Comparison of ENCODE assay signal across 17 cellular contexts in genomic region chr1:47941609-47942237, GRCh38. TPM values are rescaled to one million over a fixed set of nuclear protein-coding genes. Genes with fewer than 3 reads are reported as not detected.
DNase-seq lines count a peak whose midpoint lies in the region; ATAC-seq and TF ChIP-seq lines count a peak whose summit lies in the region.
"Had no signal": no experiment of that assay in that cellular context is flagged by ENCODE, and none has a peak within 500 bp of the region (broad histone marks: within the 10 kb centered on the region; RNA-seq: fewer than 3 reads in every experiment).

No MANE protein-coding gene starts in this region.

- H4K20me1 ChIP-seq in GM23248 (ENCODE audit: insufficient read depth) (no peaks in the 10 kb centered on the region), OCI-LY7 (ENCODE audit: insufficient read depth, low read length) (no peaks in the 10 kb centered on the region)

- H3K9ac ChIP-seq in GM23248 = no peak overlapping the region
- no peak overlapping the region for H3K9ac ChIP-seq in duodenal mucosa (ENCODE audit: low read depth in 1 of 2, low read length in 2 of 2)

- H3K79me2 ChIP-seq in GM23248 (ENCODE audit: insufficient read depth) = no peaks in the 10 kb centered on the region
- H3K79me2 ChIP-seq in OCI-LY7 (ENCODE audit: insufficient read depth, low read depth, low read length) = no peaks in the 10 kb centered on the region

- peak; percentile 51 for DNase-seq in GM23248
- DNase-seq in NCI-H2029 treated with DMSO at 0.1 percent for 48 hours (lab: John Stamatoyannopoulos, UW) = peak; percentile 58
- no peak for DNase-seq in lower lobe of right lung
- DNase-seq in cortex of kidney (lab: John Stamatoyannopoulos, UW) = no peak
- DNase-seq in MV-4-11 (lab: John Stamatoyannopoulos, UW) = no peak
- no peak for DNase-seq in OCI-LY7 (ENCODE audit: low spot score)
- DNase-seq: activated effector memory CD4-positive, alpha-beta T cell treated with Interleukin-2 at 50 U/mL for 16 hours; C1 segment of cervical spinal cord; foreskin melanocyte; immature natural killer cell; NCI-H1436 treated with DMSO at 0.1 percent for 48 hours; retina; stimulated activated CD4-positive, alpha-beta T cell treated with anti-CD3 and anti-CD28 coated beads, Interleukin-4, amount 100 ng/mL, for 24 hours had no signal

- H3K4me3 ChIP-seq in GM23248 = no peak overlapping the region
- no peak overlapping the region for H3K4me3 ChIP-seq in duodenal mucosa (ENCODE audit: low read depth in 1 of 2, low read length in 2 of 2)
- H3K4me3 ChIP-seq in lower lobe of right lung = no peak overlapping the region
- H3K4me3 ChIP-seq in OCI-LY7 (ENCODE audit: low read depth, low read length, poor library complexity, severe bottlenecking) = no peak overlapping the region
- H3K4me3 ChIP-seq: ascending aorta, SK-N-MC had no signal

- no peaks in the 10 kb centered on the region for H3K9me3 ChIP-seq in GM23248 (ENCODE audit: low read depth)
- no peaks in the 10 kb centered on the region for H3K9me3 ChIP-seq in duodenal mucosa (ENCODE audit: control insufficient read depth in 1 of 2, low read length in 2 of 2)
- H3K9me3 ChIP-seq in lower lobe of right lung = no peaks in the 10 kb centered on the region
- H3K9me3 ChIP-seq in OCI-LY7 (ENCODE audit: low read length) = no peaks in the 10 kb centered on the region
- H3K9me3 ChIP-seq: ascending aorta had no signal

- CTCF ChIA-PET in OCI-LY7 (lab: Charles Lee; ENCODE audit: unreplicated experiment) = no interaction called here

- no peak for TF ChIP-seq CTCF in lower lobe of right lung (IDR thresholded peaks at IDR 0.05)
- no peak for TF ChIP-seq CTCF in OCI-LY7 (conservative IDR thresholded peaks at IDR 0.05; ENCODE audit: low read length)

- intact Hi-C loops in lower lobe of right lung (cut with DNase I) = no loop called here
- intact Hi-C loops in OCI-LY7 (cut with micrococcal nuclease; ENCODE audit: unreplicated experiment) = no loop called here

- H3K36me3 ChIP-seq in GM23248 (ENCODE audit: low read depth) (no peaks in the 10 kb centered on the region), duodenal mucosa (ENCODE audit: control insufficient read depth in 1 of 2, insufficient read depth in 2 of 2, low read length in 2 of 2) (no peaks in the 10 kb centered on the region), lower lobe of right lung (no peaks in the 10 kb centered on the region), OCI-LY7 (ENCODE audit: insufficient read depth, low read length) (no peaks in the 10 kb centered on the region)
- H3K36me3 ChIP-seq: ascending aorta had no signal

- H3K4me1 ChIP-seq in GM23248 (ENCODE audit: insufficient read depth) (peaks cover 5% of the 10 kb centered on the region), duodenal mucosa (ENCODE audit: control insufficient read depth in 1 of 2, insufficient read depth in 2 of 2, low read length in 2 of 2) (peaks cover 26 to 31% of the 10 kb centered on the region in 2 donors), lower lobe of right lung (peaks cover 8% of the 10 kb centered on the region), OCI-LY7 (ENCODE audit: insufficient read depth, low read length, poor library complexity, severe bottlenecking) (no peaks in the 10 kb centered on the region)
- H3K4me1 ChIP-seq: ascending aorta had no signal

- H2AFZ ChIP-seq in GM23248 = no peak overlapping the region
- no peak overlapping the region for H2AFZ ChIP-seq in OCI-LY7 (ENCODE audit: low read length)

- no TSS peak for BruUV-seq in OCI-LY7 (replicated peaks; lab: Mats Ljungman, UMichigan)

- no peak overlapping the region for H3K27ac ChIP-seq in GM23248
- H3K27ac ChIP-seq in duodenal mucosa (ENCODE audit: low read depth, low read length) = peak overlapping the region; percentile 26
- H3K27ac ChIP-seq in lower lobe of right lung = no peak overlapping the region
- H3K27ac ChIP-seq in OCI-LY7 (ENCODE audit: low read depth, low read length, poor library complexity, severe bottlenecking) = no peak overlapping the region
- H3K27ac ChIP-seq: ascending aorta had no signal

- in situ Hi-C loops in GM23248 (cut with MboI) = no loop called here

- POLR2A ChIA-PET in OCI-LY7 (lab: Charles Lee) = no interaction called here

- H3F3A ChIP-seq in GM23248 (ENCODE audit: insufficient read depth) = no peaks in the 10 kb centered on the region

- H3K9me2 ChIP-seq in GM23248 (ENCODE audit: insufficient read depth) (no peaks in the 10 kb centered on the region), OCI-LY7 (ENCODE audit: insufficient read depth, low read length) (no peaks in the 10 kb centered on the region)

- ATAC-seq in lower lobe of right lung (peak; percentile 80 to 91), GM21390 (IDR thresholded peaks at IDR 0.05; ENCODE audit: unreplicated experiment) (no peak)

- H3K27me3 ChIP-seq in GM23248 (replicated peaks; ENCODE audit: insufficient read depth) (no peaks in the 10 kb centered on the region; the same call in 1 of the 2 replicates), duodenal mucosa (ENCODE audit: control insufficient read depth in 1 of 2, insufficient read depth in 2 of 2, low read length in 2 of 2) (no peaks in the 10 kb centered on the region), lower lobe of right lung (ENCODE audit: low read depth) (no peaks in the 10 kb centered on the region)
- H3K27me3 ChIP-seq: ascending aorta had no signal

- WGBS in GM23248 (ENCODE audit: low coverage in 1 of 2, low lambda C conversion rate in 2 of 2, missing lambda C conversion rate in 2 of 2), 2 experiments = 92 to 100% methylated on average over 1 of the region's 1 CpG

- H3K4me2 ChIP-seq in GM23248 (ENCODE audit: unreplicated experiment) (no peak overlapping the region), OCI-LY7 (ENCODE audit: low read length) (no peak overlapping the region)

RNA-seq across cellular contexts. Expression of gene TRABD2B, which starts 55.5 kb away (rescaled TPM):
- total RNA-seq in GM23248 (2014; rRNA removed; shearing (Covaris generic)) = not detected in 2 replicates
- polyA plus RNA-seq in GM23248 (2016; fragmentation: Nextera tagmentation; extraction: Ambion mirVana) = not detected in 2 replicates
- 1.8 TPM for total RNA-seq in lower lobe of right lung
- not detected in 2 replicates for total RNA-seq in OCI-LY7 (2014; rRNA removed; shearing (Covaris generic))
- total RNA-seq in OCI-LY7 (2022) = not detected in 2 replicates
- polyA plus RNA-seq: immature natural killer cell had no signal

Comparison
In these comparisons a context has a peak if more than half of its experiments do, and no peak if none do; other contexts are left out.
1. DNase-seq: peak in GM23248 (single experiment) and NCI-H2029 treated with DMSO at 0.1 percent for 48 hours (single experiment); none in lower lobe of right lung (single experiment), cortex of kidney (single experiment), MV-4-11 (single experiment) and OCI-LY7 (single experiment).